In genomic region chr11:86606849-86607481, GRCh38 we compare ENCODE assay signal across 13 cellular contexts.
DNase-seq lines count a peak whose midpoint lies in the region; ATAC-seq and TF ChIP-seq lines count a peak whose summit lies in the region.
"Had no signal": no experiment of that assay in that cellular context is flagged by ENCODE, and none has a peak within 500 bp of the region (broad histone marks: within the 10 kb centered on the region; RNA-seq: fewer than 3 reads in every experiment).

No MANE protein-coding gene starts in this region.

- intact Hi-C loops in activated CD4-positive, alpha-beta T cell treated with anti-CD3 and anti-CD28 coated beads, Interleukin-2, amount 10 ng/mL, durations not matched to agents 24 days and 14 days (cut with micrococcal nuclease): no loop called here
- intact Hi-C loops in tibial artery (cut with DNase I; ENCODE audit: low total_unique reads): loop anchor here (5.0 kb wide), 1 partner anchor 210 kb away; no protein-coding TSS in a partner anchor

- H3K9me3 ChIP-seq in tibial artery: no peaks in the 10 kb centered on the region

- peak overlapping the region; percentile 4 for H3K27ac Mint-ChIP-seq in activated CD4-positive, alpha-beta T cell treated with anti-CD3 and anti-CD28 coated beads, Interleukin-2, amount 10 ng/mL, durations not matched to agents 24 days and 14 days
- H3K27ac Mint-ChIP-seq in brain: peak overlapping the region in 3 of 5 experiments; percentile 22 to 62 (median 36)

- DNase-seq in activated CD4-positive, alpha-beta T cell treated with anti-CD3 and anti-CD28 coated beads, Interleukin-2, amount 10 ng/mL, durations not matched to agents 24 days and 14 days: no peak
- DNase-seq in activated CD4-positive, alpha-beta T cell treated with anti-CD3 and anti-CD28 coated beads for 48 hours: no peak
- DNase-seq in lung microvascular endothelial cell (ENCODE audit: low read depth in 2 of 2): peak; percentile 71 to 94
- DNase-seq in tibial artery: no peak
- DNase-seq in activated CD8-positive, alpha-beta memory T cell treated with anti-CD3 and anti-CD28 coated beads, Interleukin-2, amount 50 U/mL, for 4 hours: no peak
- DNase-seq in COLO829 (ENCODE audit: low spot score): no peak
- DNase-seq: 8988T; effector CD8-positive, alpha-beta T cell; immature natural killer cell; NCI-H446; posterior cingulate gyrus had no signal

- peaks cover 0 to 33% (median 22%) of the 10 kb centered on the region in 4 donors for H3K4me1 ChIP-seq in tibial artery

- no peaks in the 10 kb centered on the region for H3K27me3 ChIP-seq in tibial artery

- H3K27ac ChIP-seq in tibial artery: peak overlapping the region; percentile 14 to 44

- no peak overlapping the region for H3K4me3 Mint-ChIP-seq in activated CD4-positive, alpha-beta T cell treated with anti-CD3 and anti-CD28 coated beads, Interleukin-2, amount 10 ng/mL, durations not matched to agents 24 days and 14 days
- H3K4me3 Mint-ChIP-seq in brain: peak overlapping the region in 1 of 5 experiments; percentile 28

- no peaks in the 10 kb centered on the region for H3K36me3 ChIP-seq in tibial artery

- H3K27me3 Mint-ChIP-seq in activated CD4-positive, alpha-beta T cell treated with anti-CD3 and anti-CD28 coated beads, Interleukin-2, amount 10 ng/mL, durations not matched to agents 24 days and 14 days: no peaks in the 10 kb centered on the region
- peaks cover 3% of the 10 kb centered on the region for H3K27me3 Mint-ChIP-seq in brain

- peaks cover 24% of the 10 kb centered on the region for H3K4me1 Mint-ChIP-seq in activated CD4-positive, alpha-beta T cell treated with anti-CD3 and anti-CD28 coated beads, Interleukin-2, amount 10 ng/mL, durations not matched to agents 24 days and 14 days
- peaks cover 20% of the 10 kb centered on the region for H3K4me1 Mint-ChIP-seq in brain

- no peak overlapping the region for H3K4me3 ChIP-seq in tibial artery

- no peaks in the 10 kb centered on the region for H3K9me3 Mint-ChIP-seq in activated CD4-positive, alpha-beta T cell treated with anti-CD3 and anti-CD28 coated beads, Interleukin-2, amount 10 ng/mL, durations not matched to agents 24 days and 14 days
- peaks cover 2 to 10% (median 3%) of the 10 kb centered on the region in 5 experiments for H3K9me3 Mint-ChIP-seq in brain
- H3K9me3 Mint-ChIP-seq: immature natural killer cell had no signal

- no peak for TF ChIP-seq CTCF in brain (conservative IDR thresholded peaks at IDR 0.05)
- TF ChIP-seq CTCF in tibial artery (IDR thresholded peaks at IDR 0.05): no peak

- no peak for ATAC-seq in GM21423 (IDR thresholded peaks at IDR 0.05; ENCODE audit: unreplicated experiment)

- no peaks in the 10 kb centered on the region for H3K36me3 Mint-ChIP-seq in activated CD4-positive, alpha-beta T cell treated with anti-CD3 and anti-CD28 coated beads, Interleukin-2, amount 10 ng/mL, durations not matched to agents 24 days and 14 days (ENCODE audit: low read depth)
- no peaks in the 10 kb centered on the region for H3K36me3 Mint-ChIP-seq in brain

Comparison
In these comparisons a context has a peak if more than half of its experiments do, and no peak if none do; other contexts are left out.
1. DNase-seq: peak in lung microvascular endothelial cell (2 of 2); none in activated CD4-positive, alpha-beta T cell treated with anti-CD3 and anti-CD28 coated beads, Interleukin-2, amount 10 ng/mL, durations not matched to agents 24 days and 14 days (single experiment), activated CD4-positive, alpha-beta T cell treated with anti-CD3 and anti-CD28 coated beads for 48 hours (single experiment), tibial artery (0 of 2), activated CD8-positive, alpha-beta memory T cell treated with anti-CD3 and anti-CD28 coated beads, Interleukin-2, amount 50 U/mL, for 4 hours (single experiment) and COLO829 (single experiment).